In the genomic region with DNA sequence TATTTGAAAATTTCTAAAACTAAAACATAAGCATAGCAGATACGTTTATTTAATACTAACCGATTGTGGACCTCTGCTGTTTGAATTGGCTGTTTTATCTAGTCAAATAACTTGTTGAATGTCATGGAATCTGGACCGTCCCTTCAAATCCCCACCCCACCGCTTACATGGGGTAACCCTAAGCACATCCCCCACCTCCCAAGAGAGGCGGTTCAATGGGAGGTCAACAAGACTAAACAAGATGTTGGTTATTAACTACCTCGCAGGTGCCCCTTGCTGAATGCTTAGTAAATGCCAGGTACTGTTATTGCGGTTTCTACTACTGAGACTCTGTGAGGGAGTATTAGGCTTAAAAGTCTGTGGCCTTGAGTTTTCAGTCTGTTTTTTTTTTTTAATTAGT, we compare ENCODE assay signal across 12 cellular contexts. TPM values are rescaled to one million over a fixed set of nuclear protein-coding genes. Genes with fewer than 3 reads are reported as not detected.
DNase-seq lines count a peak whose midpoint lies in the region; ATAC-seq and TF ChIP-seq lines count a peak whose summit lies in the region.
"Had no signal": no experiment of that assay in that cellular context is flagged by ENCODE, and none has a peak within 500 bp of the region (broad histone marks: within the 10 kb centered on the region; RNA-seq: fewer than 3 reads in every experiment).

No MANE protein-coding gene starts in this region.

- H3K4me1 ChIP-seq in ACC112 (ENCODE audit: control insufficient read depth, insufficient read depth, low read length, unreplicated experiment) = peaks cover 20% of the 10 kb centered on the region

- H3K9me3 Mint-ChIP-seq in central memory CD8-positive, alpha-beta T cell = no peaks in the 10 kb centered on the region
- H3K9me3 Mint-ChIP-seq in mesothelial cell of epicardium = no peaks in the 10 kb centered on the region

- no peak for TF ChIP-seq CTCF in HFF-Myc (IDR thresholded peaks at IDR 0.05; ENCODE audit: low read depth, low read length, missing control alignments)
- TF ChIP-seq CTCF in mesothelial cell of epicardium (IDR thresholded peaks at IDR 0.05; ENCODE audit: unreplicated experiment) = no peak

- DNase-seq in HFF-Myc (ENCODE audit: extremely low read depth, low read depth) = no peak
- DNase-seq in central memory CD8-positive, alpha-beta T cell (ENCODE audit: low spot score in 2 of 2) = no peak
- DNase-seq in mesothelial cell of epicardium (ENCODE audit: low spot score in 2 of 2, unreplicated experiment in 2 of 2) = no peak
- no peak for DNase-seq in NCI-H1417 (lab: John Stamatoyannopoulos, UW)
- no peak for DNase-seq in effector CD4-positive, alpha-beta T cell
- DNase-seq in caudate nucleus (lab: John Stamatoyannopoulos, UW) = no peak
- DNase-seq: activated CD4-positive, CD25-positive, alpha-beta regulatory T cell; H7; NCI-H1694 treated with DMSO at 0.1 percent for 48 hours; stimulated activated CD4-positive, alpha-beta T cell treated with anti-CD3 and anti-CD28 coated beads, Interleukin-1b, Interleukin-23, amount 100 ng/mL, for 48 hours had no signal

- H3K27me3 ChIP-seq in ACC112 (ENCODE audit: insufficient read depth, low read length) = no peaks in the 10 kb centered on the region

- H3K79me2 ChIP-seq in ACC112 (ENCODE audit: control insufficient read depth, insufficient read depth, low read length, unreplicated experiment) = peaks cover 76% of the 10 kb centered on the region

- ATAC-seq in central memory CD8-positive, alpha-beta T cell (replicated peaks; ENCODE audit: extremely low read depth, poor library complexity, severe bottlenecking) = no peak
- no peak for ATAC-seq in GM21619 (IDR thresholded peaks at IDR 0.05; ENCODE audit: unreplicated experiment)

- peaks cover 39% of the 10 kb centered on the region for H3K36me3 Mint-ChIP-seq in central memory CD8-positive, alpha-beta T cell (ENCODE audit: insufficient read depth)
- peaks cover 6% of the 10 kb centered on the region for H3K36me3 Mint-ChIP-seq in mesothelial cell of epicardium

- no peaks in the 10 kb centered on the region for H3K36me3 ChIP-seq in ACC112 (ENCODE audit: insufficient read depth, low read length)

- H3K4me3 ChIP-seq in ACC112 (ENCODE audit: low read depth, low read length) (peak overlapping the region; percentile 83), HFF-Myc (replicated peaks; ENCODE audit: low read depth, low read length) (peak overlapping the region; percentile 91)

- peak overlapping the region; percentile 44 for H3K27ac Mint-ChIP-seq in central memory CD8-positive, alpha-beta T cell (ENCODE audit: low read depth)
- H3K27ac Mint-ChIP-seq in mesothelial cell of epicardium = peak overlapping the region; percentile 84

- H3K4me1 Mint-ChIP-seq in central memory CD8-positive, alpha-beta T cell = peaks cover 49% of the 10 kb centered on the region
- H3K4me1 Mint-ChIP-seq in mesothelial cell of epicardium = peaks cover 29% of the 10 kb centered on the region

- H3K27me3 Mint-ChIP-seq in central memory CD8-positive, alpha-beta T cell = no peaks in the 10 kb centered on the region
- H3K27me3 Mint-ChIP-seq in mesothelial cell of epicardium (ENCODE audit: low read depth) = no peaks in the 10 kb centered on the region

- no peak overlapping the region for H3K27ac ChIP-seq in ACC112 (ENCODE audit: low read depth, low read length)
- no peak overlapping the region for H3K27ac ChIP-seq in caudate nucleus (ENCODE audit: low read depth, low read length)

- no peak overlapping the region for H2AFZ ChIP-seq in ACC112 (ENCODE audit: low read length, unreplicated experiment)

- peak overlapping the region; percentile 91 for H3K4me3 Mint-ChIP-seq in central memory CD8-positive, alpha-beta T cell
- peak overlapping the region; percentile 49 for H3K4me3 Mint-ChIP-seq in mesothelial cell of epicardium

RNA-seq across cellular contexts. Expression of a gene that starts 2.5 kb away (rescaled TPM):
- total RNA-seq in mesothelial cell of epicardium = 213 to 221 TPM (median 214 TPM) in 3 replicates

RNA-seq across cellular contexts. Expression of a gene that starts 28.1 kb away (rescaled TPM):
- 21.6 to 30.4 TPM (median 21.7 TPM) in 3 replicates for total RNA-seq in mesothelial cell of epicardium
